19 cellular contexts compared by ENCODE assay signal in the genomic region with DNA sequence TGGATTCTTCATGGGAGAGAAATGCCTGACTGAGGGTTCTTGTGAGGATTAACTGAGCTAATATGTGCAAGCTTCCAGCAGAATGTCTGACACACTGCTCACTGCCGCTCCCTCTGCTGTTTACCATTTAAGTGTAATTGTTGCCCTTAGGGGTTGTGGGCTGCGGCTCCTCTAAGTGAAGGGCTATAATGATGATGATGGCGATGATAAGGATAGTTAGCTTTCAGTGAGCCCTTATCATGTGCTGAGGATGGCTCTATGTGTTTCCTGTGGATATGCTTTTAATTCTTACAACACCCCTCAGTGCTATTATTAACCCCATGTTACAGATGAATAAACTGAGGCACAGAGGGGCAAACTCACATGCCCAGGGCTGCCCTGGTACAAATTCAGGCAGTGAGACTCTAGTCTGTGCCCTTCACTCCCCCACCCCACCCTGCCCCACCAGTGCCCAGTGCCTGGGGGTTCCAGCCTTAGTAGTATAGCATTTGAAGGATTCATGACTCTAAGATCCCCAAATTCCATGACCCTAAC. TPM values are rescaled to one million over a fixed set of nuclear protein-coding genes. Genes with fewer than 3 reads are reported as not detected.
DNase-seq lines count a peak whose midpoint lies in the region; ATAC-seq, FAIRE-seq and TF ChIP-seq lines count a peak whose summit lies in the region.
"Had no signal": no experiment of that assay in that cellular context is flagged by ENCODE, and none has a peak within 500 bp of the region (broad histone marks: within the 10 kb centered on the region; RNA-seq: fewer than 3 reads in every experiment).

No MANE protein-coding gene starts in this region.

- H3K79me2 ChIP-seq in PC-9 (ENCODE audit: low read depth), result peaks cover 11% of the 10 kb centered on the region; the same call in 1 of the 2 replicates
- no peaks in the 10 kb centered on the region for H3K79me2 ChIP-seq in H1 (ENCODE audit: control insufficient read depth in 1 of 2, insufficient read depth in 2 of 2, low read length in 2 of 2)

- 0 out of 2 replicates have a peak overlapping the region, but pooled peaks have one; percentile 46 for H2BK15ac ChIP-seq in H1 (ENCODE audit: low read length)

- H3K9ac ChIP-seq in H1 (replicated peaks in 1 of 4; ENCODE audit: extremely low read depth in 1 of 4, low read depth in 3 of 4, low read length in 3 of 4), result no peak overlapping the region

- CTCF ChIA-PET in PC-9 (lab: Charles Lee) (no interaction called here), H1 (lab: Charles Lee; ENCODE audit: partially characterized antibody) (interaction anchor here (0.7 to 3.5 kb wide), 8 partner anchors 19 to 227 kb away, joined by 3 to 14 read pairs (median 3); no protein-coding TSS in a partner anchor)

- H3K27ac ChIP-seq in PC-9, result peak overlapping the region; percentile 92
- H3K27ac ChIP-seq in H1 (ENCODE audit: low read depth, low read length), result no peak overlapping the region
- peak overlapping the region in 3 of 4 donors; percentile 14 to 78 (median 76) for H3K27ac ChIP-seq in upper lobe of left lung

- no peak overlapping the region for H2AFZ ChIP-seq in PC-9
- no peak overlapping the region for H2AFZ ChIP-seq in H1 (ENCODE audit: low read length)

- no peak overlapping the region for H4K5ac ChIP-seq in H1 (ENCODE audit: insufficient read length, low read depth, low read length)

- no TSS peak for BruUV-seq in PC-9 (replicated peaks; lab: Mats Ljungman, UMichigan)

- no peak overlapping the region for H4K8ac ChIP-seq in H1 (ENCODE audit: extremely low read depth, insufficient read depth, low read length)

- H2BK12ac ChIP-seq in H1 (ENCODE audit: low read depth, low read length), result no peak overlapping the region

- TF ChIP-seq CTCF in PC-9 (conservative IDR thresholded peaks at IDR 0.05) (no peak), H1 (IDR thresholded peaks at IDR 0.05; ENCODE audit: control extremely low read depth in 1 of 3, insufficient read depth in 1 of 3, low read depth in 1 of 3, low read length in 3 of 3) (no peak), upper lobe of left lung (IDR thresholded peaks at IDR 0.05) (no peak)

- peaks cover 96% of the 10 kb centered on the region for H3F3A ChIP-seq in PC-9 (ENCODE audit: insufficient read depth, low read depth)

- H3K14ac ChIP-seq in H1 (ENCODE audit: insufficient read length), result no peak overlapping the region

- H3K23me2 ChIP-seq in H1 (ENCODE audit: low read depth, low read length), result peaks cover 1% of the 10 kb centered on the region; the same call in 1 of the 2 replicates

- POLR2A ChIA-PET in PC-9 (lab: Charles Lee; ENCODE audit: unreplicated experiment) (interaction anchor here (0.7 kb wide), 1 partner anchor 119 kb away, joined by 13 read pairs; no protein-coding TSS in a partner anchor), H1 (lab: Charles Lee; ENCODE audit: partially characterized antibody) (interaction anchor here (0.5 kb wide), 1 partner anchor 122 kb away, joined by 3 read pairs; no protein-coding TSS in a partner anchor)

- H3K4me3 ChIP-seq in PC-9 (no peak overlapping the region), H1 (ENCODE audit: extremely low read depth in 1 of 4, insufficient read depth in 2 of 4, low read depth in 3 of 4, low read length in 4 of 4) (no peak overlapping the region), upper lobe of left lung (no peak overlapping the region)
- H3K4me3 ChIP-seq: heart right ventricle, right atrium auricular region, uterus had no signal

- H3K18ac ChIP-seq in H1 (ENCODE audit: extremely low read depth, low read length), result no peak overlapping the region

- no peaks in the 10 kb centered on the region for H4K20me1 ChIP-seq in PC-9 (ENCODE audit: insufficient read depth)
- H4K20me1 ChIP-seq in H1 (replicated peaks in 1 of 2; ENCODE audit: control insufficient read depth in 1 of 2, insufficient read depth in 2 of 2, low read length in 2 of 2), result no peaks in the 10 kb centered on the region

- intact Hi-C loops in cardiac septum (cut with DNase I), result no loop called here
- intact Hi-C loops in Right ventricle myocardium inferior (cut with DNase I), result no loop called here
- intact Hi-C loops in PC-9 (cut with micrococcal nuclease; ENCODE audit: unreplicated experiment), result no loop called here

- H3K9me2 ChIP-seq in PC-9 (ENCODE audit: insufficient read depth), result no peaks in the 10 kb centered on the region

- no peak overlapping the region for H2AK5ac ChIP-seq in H1 (ENCODE audit: low read depth, low read length)

- TF ChIP-seq RAD21 in H1 (IDR thresholded peaks at IDR 0.05 in 1 of 2, conservative IDR thresholded peaks at IDR 0.05 in 1 of 2; ENCODE audit: low read depth in 2 of 2, low read length in 2 of 2), result no peak

- H3K27me3 ChIP-seq in PC-9 (ENCODE audit: insufficient read depth, low read depth) (no peaks in the 10 kb centered on the region), H1 (replicated peaks in 1 of 4; ENCODE audit: control insufficient read depth in 3 of 4, extremely low read depth in 1 of 4, insufficient read depth in 3 of 4, low read length in 3 of 4) (no peaks in the 10 kb centered on the region), upper lobe of left lung (no peaks in the 10 kb centered on the region)
- H3K27me3 ChIP-seq: heart right ventricle, right atrium auricular region, uterus had no signal

- TF ChIP-seq EP300 in H1 (IDR thresholded peaks at IDR 0.05; ENCODE audit: borderline replicate concordance in 1 of 2, low read depth in 2 of 2, low read length in 2 of 2) (no peak), upper lobe of left lung (IDR thresholded peaks at IDR 0.05) (no peak)

- no peak for FAIRE-seq in H1 (lab: Jason Lieb, UNC)

- TF ChIP-seq POLR2A in H1 (IDR thresholded peaks at IDR 0.05; ENCODE audit: control extremely low read depth in 1 of 2, low read depth in 2 of 2, low read length in 2 of 2) (no peak), upper lobe of left lung (IDR thresholded peaks at IDR 0.05) (no peak)

- H3K4ac ChIP-seq in H1 (replicated peaks; ENCODE audit: insufficient read length, low read depth, low read length), result no peak overlapping the region

- 90% methylated on average over 3 of the region's 3 CpGs; no CpG with 5 or more reads in 1 of the 2 experiments for whole genome bisulfite sequencing in H1 (ENCODE audit: extremely low coverage in 1 of 2, insufficient coverage in 1 of 2, insufficient read length in 1 of 2, insufficient replicate concordance in 2 of 2, low coverage in 1 of 2, low lambda C conversion rate in 2 of 2, missing lambda C conversion rate in 1 of 2), 2 experiments
- 76 to 77% methylated on average over 3 of the region's 3 CpGs for WGBS in upper lobe of left lung, 2 donors

- H3K36me3 ChIP-seq in PC-9 (ENCODE audit: low read depth) (peaks cover 52% of the 10 kb centered on the region), H1 (ENCODE audit: control insufficient read depth in 2 of 4, insufficient read depth in 4 of 4, low read length in 3 of 4) (no peaks in the 10 kb centered on the region), upper lobe of left lung (peaks cover 0 to 76% (median 31%) of the 10 kb centered on the region in 4 donors)
- H3K36me3 ChIP-seq: uterus had no signal

- ATAC-seq in Right ventricle myocardium inferior, result no peak
- no peak for ATAC-seq in upper lobe of left lung (ENCODE audit: low FRiP score in 2 of 2)
- no peak for ATAC-seq in HG02610 (IDR thresholded peaks at IDR 0.05; ENCODE audit: unreplicated experiment)
- ATAC-seq: activated CD8-positive, alpha-beta memory T cell treated with anti-CD3 and anti-CD28 coated beads, Interleukin-2, amount 10 ng/mL, durations not matched to agents 7 days and 5 days; heart right ventricle; T-cell had no signal

- DNase-seq in cardiac septum (ENCODE audit: low spot score) (peak; percentile 7), Right ventricle myocardium inferior (ENCODE audit: missing footprints) (no peak), PC-9 (peak in 1 of 2 experiments; percentile 81), H1 (ENCODE audit: low read depth in 1 of 2, low spot score in 2 of 2) (no peak), upper lobe of left lung (no peak), kidney tubule cell (ENCODE audit: low spot score) (no peak), mesenteric fat pad (ENCODE audit: low spot score) (no peak)
- DNase-seq: activated CD8-positive, alpha-beta memory T cell treated with anti-CD3 and anti-CD28 coated beads, Interleukin-2, amount 10 ng/mL, durations not matched to agents 7 days and 5 days; amygdala; CD4-positive, CD25-positive, alpha-beta regulatory T cell; HCEC 1CT; heart right ventricle; NCI-H1930; NCI-H524 treated with DMSO at 0.1 percent for 48 hours; nucleus accumbens; T-cell had no signal

- H3K23ac ChIP-seq in H1 (ENCODE audit: insufficient read length), result no peak overlapping the region

- H4K91ac ChIP-seq in H1 (replicated peaks; ENCODE audit: insufficient read length, low read length), result no peak overlapping the region

- H3K4me2 ChIP-seq in PC-9, result peak overlapping the region; percentile 24; the same call in 1 of the 2 replicates
- H3K4me2 ChIP-seq in H1 (ENCODE audit: insufficient read depth in 1 of 2, low read depth in 2 of 2, low read length in 2 of 2), result no peak overlapping the region

- H2BK5ac ChIP-seq in H1 (ENCODE audit: low read depth, low read length), result no peak overlapping the region

- H3K9me3 ChIP-seq in PC-9 (ENCODE audit: insufficient read depth, low read depth), result no peaks in the 10 kb centered on the region
- H3K9me3 ChIP-seq in H1 (ENCODE audit: insufficient read depth in 2 of 2, low read depth in 1 of 2, low read length in 1 of 2), result no peaks in the 10 kb centered on the region
- no peaks in the 10 kb centered on the region for H3K9me3 ChIP-seq in upper lobe of left lung
- H3K9me3 ChIP-seq: heart right ventricle, right atrium auricular region, uterus had no signal

- H2BK120ac ChIP-seq in H1 (replicated peaks; ENCODE audit: low read depth, low read length), result no peak overlapping the region

- no peaks in the 10 kb centered on the region for H3K79me1 ChIP-seq in H1 (ENCODE audit: low read depth, low read length)

- H3K56ac ChIP-seq in H1 (replicated peaks; ENCODE audit: insufficient read length, low read depth, low read length), result no peak overlapping the region

- H3K4me1 ChIP-seq in PC-9 (replicated peaks; ENCODE audit: insufficient read depth) (peaks cover 88% of the 10 kb centered on the region), H1 (replicated peaks in 1 of 4; ENCODE audit: control insufficient read depth in 3 of 4, insufficient read depth in 4 of 4, low read length in 3 of 4) (peaks cover 0 to 4% (median 0%) of the 10 kb centered on the region in 4 experiments; a peak in 1 of 7 replicates), upper lobe of left lung (peaks cover 33 to 40% (median 36%) of the 10 kb centered on the region in 4 donors)

- H2BK20ac ChIP-seq in H1 (ENCODE audit: low read length), result no peak overlapping the region

RNA-seq across cellular contexts. Expression of gene TGM2, which starts 33.4 kb away (rescaled TPM):
- total RNA-seq in cardiac septum, result 792 TPM
- total RNA-seq in Right ventricle myocardium inferior, result 581 TPM
- 286 and 333 TPM in 2 replicates for total RNA-seq in PC-9 (2021)
- 1.0 and 1.3 TPM in 2 replicates for total RNA-seq in H1 (2021; fragmentation: NEBNext Ultra II Directional; extraction: Animal tissue kit (Norgen Biotek cat#: 25700))
- 0.86 and 1.5 TPM in 2 replicates for polyA plus RNA-seq in H1 (2011; rRNA removed)
- polyA plus RNA-seq in H1 (2011; cell fraction: cytosol; rRNA removed), result 0.92 TPM
- 1.9 TPM for polyA plus RNA-seq in H1 (2011; cell fraction: nucleus; rRNA removed)
- 0.77 to 1.3 TPM (median 1.1 TPM) in 4 replicates for polyA plus RNA-seq in H1 (2012, experiment 1 of 2)
- polyA plus RNA-seq in H1 (2012, experiment 2 of 2), result 1.0 TPM
- 0.73 TPM for polyA plus RNA-seq in H1 (2013, experiment 1 of 2)
- 0.79 TPM for polyA plus RNA-seq in H1 (2013, experiment 2 of 2)
- 0.50 and 1.8 TPM in 2 replicates for polyA minus RNA-seq in H1 (2011; rRNA and poly(A)+ RNA removed)
- 1.2 TPM for polyA minus RNA-seq in H1 (2011; cell fraction: cytosol; rRNA and poly(A)+ RNA removed)
- 0.90 TPM for polyA minus RNA-seq in H1 (2011; cell fraction: nucleus; rRNA and poly(A)+ RNA removed)
- 100 to 1,000 TPM in 5 of 6 donors, 10 to 100 TPM in 1; 98.7 to 469 (median 290) TPM for total RNA-seq in upper lobe of left lung
- total RNA-seq in mesenteric fat pad, result 131 TPM
- total RNA-seq: CD4-positive, CD25-positive, alpha-beta regulatory T cell had no signal

Comparison
In these comparisons a context has a peak if more than half of its experiments do, and no peak if none do; other contexts are left out.
1. RNA of gene TGM2, which starts 33.4 kb away (total RNA-seq): 792 TPM in cardiac septum (single experiment), 581 TPM in Right ventricle myocardium inferior (single experiment), 286 to 333 TPM in PC-9, 98.7 to 469 TPM in upper lobe of left lung and 131 TPM in mesenteric fat pad (single experiment); 1.0 to 1.3 TPM in H1; every median in the first group is over 10 times any median in the second.